1 cellular context compared by ENCODE assay signal in genomic region chr14:37994846-37995372, GRCh38.
A peak's percentile ranks its signal among the peaks of the same experiment; 100 is the strongest.
TF ChIP-seq lines count a peak whose summit lies in the region.

No MANE protein-coding gene starts in this region.

TF ChIP-seq in GM23338, 12 proteins besides CTCF, POLR2A, EP300 and RAD21 (continued from another document):
- TF ChIP-seq NANOG (IDR thresholded peaks at IDR 0.05; ENCODE audit: borderline replicate concordance): 0 out of 2 replicates have a peak, but pooled peaks have one; percentile 24
